6 cellular contexts compared by ENCODE assay signal in genomic region chr16:1563786-1564185, GRCh38. TPM values are rescaled to one million over a fixed set of nuclear protein-coding genes. Genes with fewer than 3 reads are reported as not detected.
"Had no signal": no experiment of that assay in that cellular context is flagged by ENCODE, and none has a peak within 500 bp of the region (broad histone marks: within the 10 kb centered on the region; RNA-seq: fewer than 3 reads in every experiment).

No MANE protein-coding gene starts in this region.

- H3K4me3 Mint-ChIP-seq: IgD-negative memory B cell had no signal

- H3K27ac Mint-ChIP-seq: IgD-negative memory B cell had no signal

- H3K9me3 Mint-ChIP-seq: IgD-negative memory B cell had no signal

- H3K4me3 ChIP-seq: K562 had no signal

- H3K27ac ChIP-seq: HL-60 had no signal

- DNase-seq: IMR-90, KBM-7 had no signal

- H3K27me3 Mint-ChIP-seq: IgD-negative memory B cell had no signal

RNA-seq across cellular contexts. Expression of gene TMEM204, which starts 30.3 kb away (rescaled TPM):
- total RNA-seq: HepG2 had no signal
- polyA plus RNA-seq: HepG2 had no signal
